In the genomic region with DNA sequence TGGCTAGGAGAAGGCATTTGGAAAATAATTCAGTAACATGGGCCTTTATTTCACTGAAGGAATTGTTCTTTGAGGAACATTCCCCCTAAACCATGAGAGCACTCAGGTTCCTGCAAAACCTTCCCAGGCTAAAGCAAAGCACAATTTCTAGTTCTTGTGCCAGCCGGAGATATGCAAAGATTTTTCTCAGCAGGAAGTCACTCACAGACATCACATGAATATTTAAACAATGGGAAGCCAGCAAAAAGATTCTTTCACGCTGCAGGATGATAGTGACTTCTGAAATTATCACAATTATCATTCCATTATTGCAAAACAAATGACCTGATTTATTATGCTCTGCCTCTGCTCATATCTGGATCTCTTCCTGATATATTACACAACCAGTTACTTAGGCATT, we compare ENCODE assay signal across 14 cellular contexts.
DNase-seq lines count a peak whose midpoint lies in the region; TF ChIP-seq lines count a peak whose summit lies in the region.
"Had no signal": no experiment of that assay in that cellular context is flagged by ENCODE, and none has a peak within 500 bp of the region (broad histone marks: within the 10 kb centered on the region; RNA-seq: fewer than 3 reads in every experiment).

No MANE protein-coding gene starts in this region.

- no peaks in the 10 kb centered on the region for H3K79me1 ChIP-seq in H9 (ENCODE audit: insufficient read depth, low read depth, low read length, poor library complexity, severe bottlenecking)

- no peak overlapping the region for H3K4ac ChIP-seq in H9 (ENCODE audit: low read depth, low read length)

- H2AFZ ChIP-seq in H9 (ENCODE audit: low read length): no peak overlapping the region

- DNase-seq in A673 (ENCODE audit: low spot score) (peak; percentile 92), H9 (no peak), adipocyte (ENCODE audit: low read depth) (no peak), HCEC 1CT (no peak), GM10248 (ENCODE audit: extremely low spot score) (no peak)
- no peak for DNase-seq in activated CD4-positive, CD25-positive, alpha-beta regulatory T cell treated with anti-CD3 and anti-CD28 coated beads, Interleukin-2, amount 50 U/mL, for 72 hours
- DNase-seq: Caco-2, DMS153, EL, NCI-H1436, NCI-H524 treated with DMSO at 0.1 percent for 48 hours, SHP77 treated with DMSO at 0.1 percent for 48 hours had no signal

- H3K14ac ChIP-seq in H9 (ENCODE audit: insufficient read depth, low read length): no peak overlapping the region

- peaks cover 61% of the 10 kb centered on the region for H3K4me1 ChIP-seq in A673 (ENCODE audit: insufficient read depth, low read length, poor library complexity, severe bottlenecking)
- peaks cover 11% of the 10 kb centered on the region for H3K4me1 ChIP-seq in H9 (ENCODE audit: insufficient read depth, low read length)
- peaks cover 28% of the 10 kb centered on the region for H3K4me1 ChIP-seq in adipocyte (ENCODE audit: control insufficient read depth, insufficient read depth, low read length)

- no TSS peak for BruUV-seq in A673 (replicated peaks; lab: Mats Ljungman, UMichigan)

- H3K23me2 ChIP-seq in H9 (ENCODE audit: insufficient read length, low read depth, low read length, poor library complexity, severe bottlenecking): no peaks in the 10 kb centered on the region

- CTCF ChIA-PET in A673 (lab: Charles Lee): no interaction called here
- CTCF ChIA-PET in GM10248 (lab: Yijun Ruan, JAX): no interaction called here

- no peaks in the 10 kb centered on the region for H3K27me3 ChIP-seq in A673 (replicated peaks; ENCODE audit: insufficient read depth, low read depth, low read length, poor library complexity)
- no peaks in the 10 kb centered on the region for H3K27me3 ChIP-seq in H9 (ENCODE audit: insufficient read depth, low read length)
- H3K27me3 ChIP-seq in adipocyte (replicated peaks; ENCODE audit: control insufficient read depth, insufficient read depth, low read length): peaks cover 6% of the 10 kb centered on the region

- H3K4me1 Mint-ChIP-seq in H9 (peaks cover 33 to 34% of the 10 kb centered on the region in 2 experiments), nephron (peaks cover 55% of the 10 kb centered on the region)

- H3K23ac ChIP-seq in H9 (ENCODE audit: insufficient read length, low read depth, low read length): no peak overlapping the region

- H3K4me3 Mint-ChIP-seq in H9 (peak overlapping the region in 1 of 2 experiments; percentile 29; a peak in 1 of 5 replicates), nephron (no peak overlapping the region)

- no peaks in the 10 kb centered on the region for H3K79me2 ChIP-seq in H9 (ENCODE audit: insufficient read depth, low read length)

- no CpG with 5 or more reads among the region's 2 CpGs for WGBS in H9 (ENCODE audit: extremely low coverage, insufficient read length, low lambda C conversion rate)

- H3K27ac Mint-ChIP-seq in H9 (peak overlapping the region in 2 of 3 experiments; percentile 75 to 98; a peak in 3 of 7 replicates), nephron (peak overlapping the region; percentile 52 to 75 (median 71))

- no peak for TF ChIP-seq CTCF in A673 (conservative IDR thresholded peaks at IDR 0.05; ENCODE audit: low read depth, low read length)
- TF ChIP-seq CTCF in H9 (conservative IDR thresholded peaks at IDR 0.05): no peak
- TF ChIP-seq CTCF in nephron (IDR thresholded peaks at IDR 0.05; ENCODE audit: unreplicated experiment in 3 of 3): no peak
- no peak for TF ChIP-seq CTCF in GM10248 (IDR thresholded peaks at IDR 0.05; ENCODE audit: control extremely low read depth, extremely low read depth, low read depth, missing control alignments)

- no peaks in the 10 kb centered on the region for H3K36me3 ChIP-seq in A673 (ENCODE audit: insufficient read depth, low read length, poor library complexity, severe bottlenecking)
- no peaks in the 10 kb centered on the region for H3K36me3 ChIP-seq in adipocyte (ENCODE audit: control insufficient read depth, insufficient read depth, low read length, severe bottlenecking)

- no peak overlapping the region for H2BK12ac ChIP-seq in H9 (ENCODE audit: insufficient read length, low read depth, low read length)

- H3K27ac ChIP-seq in A673 (ENCODE audit: low read depth, low read length, poor library complexity, severe bottlenecking): peak overlapping the region; percentile 92
- peak overlapping the region; percentile 43 for H3K27ac ChIP-seq in H9 (ENCODE audit: insufficient read length, low read depth, low read length)
- H3K27ac ChIP-seq: C4-2B had no signal

- no peak overlapping the region for H4K91ac ChIP-seq in H9 (ENCODE audit: insufficient read length, low read depth, low read length)

- no peak overlapping the region for H3T11ph ChIP-seq in H9 (ENCODE audit: low read length)

- peak overlapping the region; percentile 16 for H3K4me3 ChIP-seq in A673 (ENCODE audit: low read depth, low read length, poor library complexity, severe bottlenecking)
- H3K4me3 ChIP-seq in adipocyte (ENCODE audit: low read length): peak overlapping the region; percentile 31

- intact Hi-C loops in A673 (cut with micrococcal nuclease; ENCODE audit: unreplicated experiment): loop anchor here (5.0 to 10.0 kb wide), 4 partner anchors 369 to 626 kb away; no protein-coding TSS in a partner anchor

- H3K18ac ChIP-seq in H9 (ENCODE audit: insufficient read length, low read depth, low read length): no peak overlapping the region

- no peak overlapping the region for H2BK120ac ChIP-seq in H9 (ENCODE audit: low read depth, low read length, poor library complexity, severe bottlenecking)

- H2BK15ac ChIP-seq in H9 (ENCODE audit: low read depth, low read length): no peak overlapping the region

- peaks cover 2% of the 10 kb centered on the region for H3K9me3 ChIP-seq in A673 (ENCODE audit: low read depth, low read length, poor library complexity, severe bottlenecking)
- no peaks in the 10 kb centered on the region for H3K9me3 ChIP-seq in H9 (ENCODE audit: control insufficient read depth, low read depth, low read length)
- H3K9me3 ChIP-seq in adipocyte (ENCODE audit: control insufficient read depth, low read length): no peaks in the 10 kb centered on the region
- H3K9me3 ChIP-seq: Caco-2 had no signal

- H4K8ac ChIP-seq in H9 (replicated peaks; ENCODE audit: insufficient read length, low read depth, low read length): no peak overlapping the region

- H3K4me2 ChIP-seq in H9 (ENCODE audit: insufficient read depth, insufficient read length, low read length): no peak overlapping the region

- H2BK5ac ChIP-seq in H9 (ENCODE audit: insufficient read length, low read length): no peak overlapping the region

- H3K9me3 Mint-ChIP-seq in H9 (peaks cover 4 to 6% of the 10 kb centered on the region in 2 experiments; a peak in 4 of 5 replicates), nephron (no peaks in the 10 kb centered on the region)

- H2AK5ac ChIP-seq in H9 (ENCODE audit: insufficient read length, low read length): no peak overlapping the region

- POLR2A ChIA-PET in A673 (lab: Charles Lee; ENCODE audit: low non-redundant PET) (interaction anchor here (0.6 kb wide), 1 partner anchor 515 kb away, joined by 3 read pairs; no protein-coding TSS in a partner anchor), GM10248 (lab: Yijun Ruan, JAX) (no interaction called here)

- H2BK20ac ChIP-seq in H9 (ENCODE audit: low read depth, low read length, poor library complexity, severe bottlenecking): no peak overlapping the region

- no peaks in the 10 kb centered on the region for H3K27me3 Mint-ChIP-seq in H9 (ENCODE audit: low read depth)
- peaks cover 5% of the 10 kb centered on the region for H3K27me3 Mint-ChIP-seq in nephron (ENCODE audit: low read depth)

- H3K56ac ChIP-seq in H9 (ENCODE audit: insufficient read length, low read depth, low read length): no peak overlapping the region

- H4K5ac ChIP-seq in H9 (ENCODE audit: insufficient read length, low read depth, low read length): no peak overlapping the region

- H3K36me3 Mint-ChIP-seq in H9 (ENCODE audit: insufficient read depth in 1 of 3, low read depth in 3 of 3) (peaks cover 0 to 6% (median 2%) of the 10 kb centered on the region in 3 experiments; a peak in 5 of 7 replicates), nephron (ENCODE audit: low read depth) (no peaks in the 10 kb centered on the region)

- H3K9ac ChIP-seq in H9 (ENCODE audit: extremely low read depth, insufficient read length, low read length) (no peak overlapping the region), adipocyte (ENCODE audit: low read length) (no peak overlapping the region)

- no peaks in the 10 kb centered on the region for H4K20me1 ChIP-seq in H9 (ENCODE audit: control insufficient read depth, insufficient read depth, insufficient read length)
